20 cellular contexts compared by ENCODE assay signal in the genomic region with DNA sequence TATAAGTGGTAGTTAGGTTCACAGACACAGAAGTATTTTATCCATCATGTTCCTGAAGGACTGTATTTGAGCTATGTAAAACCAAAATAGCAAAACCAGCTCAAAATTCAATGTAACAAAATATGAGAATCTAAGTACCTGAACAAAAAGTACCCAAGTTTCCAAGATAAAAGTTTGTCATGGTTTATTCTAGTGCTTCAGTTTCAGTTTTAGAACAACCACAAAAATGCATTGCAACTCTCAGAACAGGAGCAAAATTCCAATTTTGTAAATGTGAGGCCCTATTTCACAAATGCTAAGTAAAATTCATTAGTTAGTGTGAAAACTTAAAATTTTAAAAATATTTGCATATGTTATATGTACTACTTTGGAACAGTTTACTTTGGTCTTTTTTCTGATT. TPM values are rescaled to one million over a fixed set of nuclear protein-coding genes. Genes with fewer than 3 reads are reported as not detected.
DNase-seq lines count a peak whose midpoint lies in the region; ATAC-seq and TF ChIP-seq lines count a peak whose summit lies in the region.
"Had no signal": no experiment of that assay in that cellular context is flagged by ENCODE, and none has a peak within 500 bp of the region (broad histone marks: within the 10 kb centered on the region; RNA-seq: fewer than 3 reads in every experiment).

No MANE protein-coding gene starts in this region.

- H3K18ac ChIP-seq in mesenchymal stem cell (ENCODE audit: low read depth in 1 of 2, low read length in 2 of 2): no peak overlapping the region

- peaks cover 12% of the 10 kb centered on the region for H3K4me1 ChIP-seq in mesenchymal stem cell (ENCODE audit: control insufficient read depth, insufficient read depth, low read depth, low read length)
- H3K4me1 ChIP-seq: SJCRH30 had no signal

- H3K36me3 ChIP-seq in mesenchymal stem cell (ENCODE audit: control insufficient read depth in 1 of 2, insufficient read depth in 2 of 2, low read depth in 1 of 2, low read length in 2 of 2): no peaks in the 10 kb centered on the region
- H3K36me3 ChIP-seq: SJCRH30 had no signal

- H2BK5ac ChIP-seq in mesenchymal stem cell (ENCODE audit: low read depth, low read length, poor library complexity, severe bottlenecking): no peak overlapping the region

- no peaks in the 10 kb centered on the region for H3K9me3 ChIP-seq in mesenchymal stem cell (ENCODE audit: control insufficient read depth, low read length)
- H3K9me3 ChIP-seq: SJCRH30 had no signal

- H3K4me1 Mint-ChIP-seq in activated naive CD4-positive, alpha-beta T cell treated with anti-CD3 and anti-CD28 coated beads for 36 hours (ENCODE audit: low read depth): peaks cover 49% of the 10 kb centered on the region
- H3K4me1 Mint-ChIP-seq in chondrocyte (ENCODE audit: low read depth): peaks cover 53% of the 10 kb centered on the region
- H3K4me1 Mint-ChIP-seq in stimulated activated naive B cell treated with anti-CD40 and anti-IgM and Interleukin-4, amounts not matched to agents 10 μg/mL and 1 μg/mL and 100 μg/mL, for 72 hours: peaks cover 26 to 47% of the 10 kb centered on the region in 2 donors

- no peak overlapping the region for H3K4me3 ChIP-seq in mesenchymal stem cell (ENCODE audit: insufficient read depth in 1 of 2, low read depth in 1 of 2, low read length in 2 of 2)
- H3K4me3 ChIP-seq: GM23338, SJCRH30 had no signal

- no peaks in the 10 kb centered on the region for H3K36me3 Mint-ChIP-seq in activated naive CD4-positive, alpha-beta T cell treated with anti-CD3 and anti-CD28 coated beads for 36 hours (ENCODE audit: low read depth)
- H3K36me3 Mint-ChIP-seq in chondrocyte (ENCODE audit: low read depth): no peaks in the 10 kb centered on the region
- no peaks in the 10 kb centered on the region for H3K36me3 Mint-ChIP-seq in stimulated activated naive B cell treated with anti-CD40 and anti-IgM and Interleukin-4, amounts not matched to agents 10 μg/mL and 1 μg/mL and 100 μg/mL, for 72 hours

- no peak overlapping the region for H3K4me3 Mint-ChIP-seq in activated naive CD4-positive, alpha-beta T cell treated with anti-CD3 and anti-CD28 coated beads for 36 hours
- no peak overlapping the region for H3K4me3 Mint-ChIP-seq in chondrocyte (ENCODE audit: unreplicated experiment)
- H3K4me3 Mint-ChIP-seq in stimulated activated naive B cell treated with anti-CD40 and anti-IgM and Interleukin-4, amounts not matched to agents 10 μg/mL and 1 μg/mL and 100 μg/mL, for 72 hours: no peak overlapping the region
- H3K4me3 Mint-ChIP-seq: GM23338 had no signal

- H3K79me1 ChIP-seq in mesenchymal stem cell (replicated peaks; ENCODE audit: low read length, poor library complexity, severe bottlenecking): no peaks in the 10 kb centered on the region

- H3K27ac ChIP-seq in mesenchymal stem cell (ENCODE audit: low read length, poor library complexity, severe bottlenecking): no peak overlapping the region
- H3K27ac ChIP-seq: HL-60, SJCRH30 had no signal

- in situ Hi-C loops in ACHN (cut with HindIII; ENCODE audit: low pct_ligation_motif_present, low pct_unique_long_range_greater_than_20kb, low sequenced_read_pairs): no loop called here

- no peak overlapping the region for H3K9ac ChIP-seq in mesenchymal stem cell (ENCODE audit: low read length)

- H3K4me2 ChIP-seq in mesenchymal stem cell (ENCODE audit: low read length, poor library complexity, severe bottlenecking): no peak overlapping the region
- H3K4me2 ChIP-seq: GM23338 had no signal

- no peak overlapping the region for H4K8ac ChIP-seq in mesenchymal stem cell (ENCODE audit: low read length)

- peak in 1 of 2 donors; percentile 30 for ATAC-seq in stimulated activated naive B cell treated with anti-CD40 and anti-IgM and Interleukin-4, amounts not matched to agents 10 μg/mL and 1 μg/mL and 100 μg/mL, for 72 hours (replicated peaks)
- ATAC-seq in GM21381 (IDR thresholded peaks at IDR 0.05; ENCODE audit: unreplicated experiment): no peak
- ATAC-seq: GM23338, Panc1 had no signal

- H4K91ac ChIP-seq in mesenchymal stem cell (ENCODE audit: low read length): no peak overlapping the region

- H3K27me3 ChIP-seq in mesenchymal stem cell (ENCODE audit: control insufficient read depth in 1 of 2, insufficient read depth in 1 of 2, low read length in 2 of 2): no peaks in the 10 kb centered on the region
- H3K27me3 ChIP-seq: SJCRH30 had no signal

- no peak overlapping the region for H2BK12ac ChIP-seq in mesenchymal stem cell (ENCODE audit: low read length in 2 of 2)

- no peaks in the 10 kb centered on the region for H3K9me3 Mint-ChIP-seq in activated naive CD4-positive, alpha-beta T cell treated with anti-CD3 and anti-CD28 coated beads for 36 hours
- no peaks in the 10 kb centered on the region for H3K9me3 Mint-ChIP-seq in chondrocyte (ENCODE audit: low read depth)
- no peaks in the 10 kb centered on the region for H3K9me3 Mint-ChIP-seq in stimulated activated naive B cell treated with anti-CD40 and anti-IgM and Interleukin-4, amounts not matched to agents 10 μg/mL and 1 μg/mL and 100 μg/mL, for 72 hours
- H3K9me3 Mint-ChIP-seq: GM23338 had no signal

- peak overlapping the region; percentile 26 for H3K27ac Mint-ChIP-seq in activated naive CD4-positive, alpha-beta T cell treated with anti-CD3 and anti-CD28 coated beads for 36 hours
- H3K27ac Mint-ChIP-seq in chondrocyte (ENCODE audit: unreplicated experiment): peak overlapping the region; percentile 77
- H3K27ac Mint-ChIP-seq in stimulated activated naive B cell treated with anti-CD40 and anti-IgM and Interleukin-4, amounts not matched to agents 10 μg/mL and 1 μg/mL and 100 μg/mL, for 72 hours: peak overlapping the region; percentile 67
- H3K27ac Mint-ChIP-seq: GM23338 had no signal

- CTCF ChIA-PET in activated naive CD4-positive, alpha-beta T cell treated with anti-CD3 and anti-CD28 coated beads for 36 hours (lab: Charles Lee): interaction anchor here (0.9 to 1.2 kb wide), 2 partner anchors 16 to 130 kb away, joined by 3 read pairs; no protein-coding TSS in a partner anchor

- H3K23ac ChIP-seq in mesenchymal stem cell (ENCODE audit: low read length in 2 of 2): no peak overlapping the region

- no peak for DNase-seq in activated naive CD4-positive, alpha-beta T cell treated with anti-CD3 and anti-CD28 coated beads for 36 hours
- DNase-seq in activated naive CD4-positive, alpha-beta T cell treated with Interleukin-2 at 50 U/mL for 16 hours: no peak
- DNase-seq in M059J (ENCODE audit: low read depth) (peak; percentile 16), chondrocyte (ENCODE audit: low spot score) (no peak), mesenchymal stem cell (no peak), ACHN (no peak)
- no peak for DNase-seq in stimulated activated naive B cell treated with anti-CD40 and anti-IgM and Interleukin-4, amounts not matched to agents 10 μg/mL and 1 μg/mL and 100 μg/mL, for 72 hours
- DNase-seq: C1 segment of cervical spinal cord, DMS79 treated with DMSO at 0.1 percent for 48 hours, HCEC 1CT, NCI-H1048, NCI-H1436, NCI-H2029, NCI-H2171, NCI-H526, SJCRH30 had no signal

- no peak overlapping the region for H2AFZ ChIP-seq in mesenchymal stem cell (ENCODE audit: low read depth, low read length)
- H2AFZ ChIP-seq: GM23338 had no signal

- no peak overlapping the region for H3K14ac ChIP-seq in mesenchymal stem cell (ENCODE audit: low read length in 2 of 2)

- no peak overlapping the region for H2BK120ac ChIP-seq in mesenchymal stem cell (ENCODE audit: low read depth, low read length)

- intact Hi-C loops in activated naive CD4-positive, alpha-beta T cell treated with anti-CD3 and anti-CD28 coated beads for 36 hours (cut with micrococcal nuclease): no loop called here

- no peaks in the 10 kb centered on the region for H3K27me3 Mint-ChIP-seq in activated naive CD4-positive, alpha-beta T cell treated with anti-CD3 and anti-CD28 coated beads for 36 hours (ENCODE audit: low read depth)
- H3K27me3 Mint-ChIP-seq in chondrocyte (ENCODE audit: low read depth): no peaks in the 10 kb centered on the region
- no peaks in the 10 kb centered on the region for H3K27me3 Mint-ChIP-seq in stimulated activated naive B cell treated with anti-CD40 and anti-IgM and Interleukin-4, amounts not matched to agents 10 μg/mL and 1 μg/mL and 100 μg/mL, for 72 hours

- no peak for TF ChIP-seq CTCF in chondrocyte (IDR thresholded peaks at IDR 0.05)

- H2AK5ac ChIP-seq in mesenchymal stem cell (ENCODE audit: low read length, severe bottlenecking): no peak overlapping the region

- H2BK15ac ChIP-seq in mesenchymal stem cell (ENCODE audit: low read depth, poor library complexity, severe bottlenecking): no peak overlapping the region

- no peak overlapping the region for H3K4ac ChIP-seq in mesenchymal stem cell (ENCODE audit: low read depth in 1 of 2, low read length in 2 of 2)

RNA-seq across cellular contexts. Expression of a gene that starts 5.0 kb away (rescaled TPM):
- 1 to 10 TPM; 1.3 to 1.4 TPM for total RNA-seq in activated naive CD4-positive, alpha-beta T cell treated with anti-CD3 and anti-CD28 coated beads for 36 hours
- 38.7 and 73.1 TPM in 2 replicates for total RNA-seq in M059J (2014; rRNA removed; shearing (Covaris generic))
- 26.4 to 50.1 TPM (median 46.4 TPM) in 3 replicates for total RNA-seq in chondrocyte
- polyA plus RNA-seq in mesenchymal stem cell (2013, experiment 1 of 2): 7.2 TPM
- polyA plus RNA-seq in mesenchymal stem cell (2013, experiment 2 of 2): 7.0 TPM

RNA-seq across cellular contexts. Expression of a gene that starts 37.4 kb away (rescaled TPM):
- total RNA-seq in activated naive CD4-positive, alpha-beta T cell treated with anti-CD3 and anti-CD28 coated beads for 36 hours: 10 to 100 TPM; 39.7 to 41.0 TPM
- 92.5 and 116 TPM in 2 replicates for total RNA-seq in M059J (2014; rRNA removed; shearing (Covaris generic))
- total RNA-seq in chondrocyte: 15.9 to 23.3 TPM (median 17.4 TPM) in 3 replicates
- 6.1 TPM for polyA plus RNA-seq in mesenchymal stem cell (2013, experiment 1 of 2)
- polyA plus RNA-seq in mesenchymal stem cell (2013, experiment 2 of 2): 6.3 TPM

Comparison
In these comparisons a context has a peak if more than half of its experiments do, and no peak if none do; other contexts are left out.
1. H3K27ac Mint-ChIP-seq: peak in every context shown above with its lines; median percentile 77 in chondrocyte; 67 in stimulated activated naive B cell treated with anti-CD40 and anti-IgM and Interleukin-4, amounts not matched to agents 10 μg/mL and 1 μg/mL and 100 μg/mL, for 72 hours; 26 in activated naive CD4-positive, alpha-beta T cell treated with anti-CD3 and anti-CD28 coated beads for 36 hours.
2. RNA of a gene that starts 5.0 kb away (total RNA-seq): 38.7 to 73.1 TPM in M059J and 26.4 to 50.1 TPM in chondrocyte; 1.3 to 1.4 TPM in activated naive CD4-positive, alpha-beta T cell treated with anti-CD3 and anti-CD28 coated beads for 36 hours; every median in the first group is over 10 times any median in the second.